In genomic region chr12:113477842-113478215, GRCh38 we compare ENCODE assay signal across 24 cellular contexts. TPM values are rescaled to one million over a fixed set of nuclear protein-coding genes. Genes with fewer than 3 reads are reported as not detected.
A peak's percentile ranks its signal among the peaks of the same experiment; 100 is the strongest.
DNase-seq lines count a peak whose midpoint lies in the region; ATAC-seq and TF ChIP-seq lines count a peak whose summit lies in the region.
"Had no signal": no experiment of that assay in that cellular context is flagged by ENCODE, and none has a peak within 500 bp of the region (broad histone marks: within the 10 kb centered on the region; RNA-seq: fewer than 3 reads in every experiment).

No MANE protein-coding gene starts in this region.

- H3K4me2 ChIP-seq in GM23338 (peak overlapping the region; percentile 89), mammary epithelial cell (ENCODE audit: insufficient read depth, low read depth, low read length) (no peak overlapping the region)

- CTCF ChIA-PET in Panc1 (lab: Charles Lee) (no interaction called here), mammary epithelial cell (lab: Charles Lee; ENCODE audit: low non-redundant PET) (no interaction called here), RWPE1 (lab: Yijun Ruan, JAX) (no interaction called here)

- H3K27ac Mint-ChIP-seq in GM23338, result no peak overlapping the region
- H3K27ac Mint-ChIP-seq: CD4-positive, CD25-positive, alpha-beta regulatory T cell; HFFc6 had no signal

- H3K27me3 Mint-ChIP-seq in GM23338 (ENCODE audit: insufficient read depth, low read depth, poor library complexity), result peaks cover 88% of the 10 kb centered on the region

- H3K4me3 Mint-ChIP-seq in GM23338, result peak overlapping the region; percentile 64
- H3K4me3 Mint-ChIP-seq: CD4-positive, CD25-positive, alpha-beta regulatory T cell; HFFc6 had no signal

- peaks cover 46% of the 10 kb centered on the region for H3F3A ChIP-seq in GM23338 (replicated peaks; ENCODE audit: low read depth)

- BruUV-seq in Panc1 (replicated peaks; lab: Mats Ljungman, UMichigan) (no TSS peak), mammary epithelial cell (replicated peaks; lab: Mats Ljungman, UMichigan) (no TSS peak)

- H3K27ac ChIP-seq in GM23338 (ENCODE audit: low read depth), result no peak overlapping the region
- no peak overlapping the region for H3K27ac ChIP-seq in Panc1 (ENCODE audit: low read length)
- no peak overlapping the region for H3K27ac ChIP-seq in mammary epithelial cell (ENCODE audit: insufficient read depth, low read depth, low read length)
- H3K27ac ChIP-seq in RWPE1, result no peak overlapping the region
- H3K27ac ChIP-seq: HL-60 had no signal

- in situ Hi-C loops in Panc1 (cut with HindIII; ENCODE audit: low pct_unique_long_range_greater_than_20kb, low sequenced_read_pairs) (no loop called here), mammary epithelial cell (cut with MboI; ENCODE audit: low sequenced_read_pairs in 2 of 2) (no loop called here)

- H3K9me3 Mint-ChIP-seq in GM23338, result peaks cover 2% of the 10 kb centered on the region; the same call in 2 of the 3 replicates

- H3K4me3 ChIP-seq in GM23338, result peak overlapping the region; percentile 58
- no peak overlapping the region for H3K4me3 ChIP-seq in Panc1 (ENCODE audit: low read depth in 2 of 2, low read length in 2 of 2)
- peak overlapping the region; percentile 49; the same call in 1 of the 2 replicates for H3K4me3 ChIP-seq in iPS-18c (ENCODE audit: insufficient read depth, low read depth, low read length)
- no peak overlapping the region for H3K4me3 ChIP-seq in mammary epithelial cell (replicated peaks in 1 of 3; ENCODE audit: insufficient read depth in 1 of 3, low read depth in 2 of 3, low read length in 3 of 3)

- H3K27me3 ChIP-seq in GM23338 (ENCODE audit: insufficient read depth), result peaks cover 95% of the 10 kb centered on the region
- H3K27me3 ChIP-seq in Panc1 (ENCODE audit: control insufficient read depth, insufficient read depth, low read length), result peaks cover 45% of the 10 kb centered on the region
- H3K27me3 ChIP-seq in mammary epithelial cell (ENCODE audit: insufficient read depth, low read length), result peaks cover 76% of the 10 kb centered on the region

- H4K20me1 ChIP-seq in GM23338 (replicated peaks; ENCODE audit: insufficient read depth) (peaks cover 15% of the 10 kb centered on the region), mammary epithelial cell (ENCODE audit: insufficient read depth, low read length) (no peaks in the 10 kb centered on the region)

- WGBS in mammary epithelial cell (ENCODE audit: low coverage, missing lambda C conversion rate), result 80% methylated on average over 1 of the region's 3 CpGs

- H3K4me1 ChIP-seq in GM23338 (ENCODE audit: insufficient read depth) (peaks cover 67% of the 10 kb centered on the region), Panc1 (ENCODE audit: control insufficient read depth, insufficient read depth, low read length) (peaks cover 4% of the 10 kb centered on the region; the same call in 1 of the 2 replicates), mammary epithelial cell (ENCODE audit: insufficient read depth, low read length) (no peaks in the 10 kb centered on the region)

- no peak; the same call in 2 of the 3 replicates for ATAC-seq in GM23338
- 0 out of 2 replicates have a peak, but pooled peaks have one; percentile 20 for ATAC-seq in Panc1

- POLR2A ChIA-PET in Panc1 (lab: Charles Lee), result no interaction called here
- POLR2A ChIA-PET in RWPE1 (lab: Yijun Ruan, JAX; ENCODE audit: low non-redundant PET), result no interaction called here

- no peaks in the 10 kb centered on the region for H3K9me2 ChIP-seq in GM23338 (ENCODE audit: insufficient read depth)

- intact Hi-C loops in Panc1 (cut with micrococcal nuclease; ENCODE audit: unreplicated experiment), result no loop called here
- intact Hi-C loops in mammary epithelial cell (cut with micrococcal nuclease), result no loop called here

- TF ChIP-seq CTCF in GM10266 (IDR thresholded peaks at IDR 0.05; ENCODE audit: control insufficient read depth, insufficient read depth, low read depth, missing control alignments) (no peak), GM23338 (conservative IDR thresholded peaks at IDR 0.05; ENCODE audit: low read depth in 2 of 2) (no peak), Panc1 (IDR thresholded peaks at IDR 0.05) (no peak), mammary epithelial cell (conservative IDR thresholded peaks at IDR 0.05 in 1 of 2, IDR thresholded peaks at IDR 0.05 in 1 of 2; ENCODE audit: extremely low read depth in 1 of 2, insufficient read depth in 1 of 2, low read depth in 1 of 2, low read length in 2 of 2) (no peak), RWPE1 (conservative IDR thresholded peaks at IDR 0.05; ENCODE audit: low read depth) (no peak)

- dilution Hi-C loops in mammary epithelial cell (cut with HindIII; ENCODE audit: low sequenced_read_pairs), result loop anchor here (5.0 kb wide), 1 partner anchor 64 kb away; no protein-coding TSS in a partner anchor

- no peaks in the 10 kb centered on the region for H3K36me3 Mint-ChIP-seq in GM23338 (ENCODE audit: low read depth)
- H3K36me3 Mint-ChIP-seq: CD4-positive, CD25-positive, alpha-beta regulatory T cell; IgD-negative memory B cell had no signal

- DNase-seq in GM10266 (ENCODE audit: extremely low spot score) (peak; percentile 40), GM23338 (ENCODE audit: low spot score) (no peak), Panc1 (ENCODE audit: low read depth, low spot score) (no peak), mammary epithelial cell (no peak), RWPE1 (ENCODE audit: low spot score) (no peak)
- no peak for DNase-seq in stimulated activated CD4-positive, alpha-beta T cell treated with anti-CD3 and anti-CD28 coated beads, Interleukin-4, amount 100 ng/mL, for 4 hours
- DNase-seq: CD4-positive, CD25-positive, alpha-beta regulatory T cell; DMS79; HFFc6; NCI-H1105 treated with DMSO at 0.1 percent for 48 hours; NCI-H2029 treated with DMSO at 0.1 percent for 48 hours; NCI-H2171; NCI-H345; NCI-H524; NCI-H82; Right ventricle myocardium superior; SW 1271 had no signal

- H3K9me3 ChIP-seq in Panc1 (ENCODE audit: control insufficient read depth, insufficient read depth, low read depth, low read length) (no peaks in the 10 kb centered on the region), iPS-18c (ENCODE audit: control insufficient read depth, insufficient read depth, low read length) (no peaks in the 10 kb centered on the region), mammary epithelial cell (replicated peaks; ENCODE audit: insufficient read depth, low read length) (no peaks in the 10 kb centered on the region)

- no peaks in the 10 kb centered on the region; the same call in 1 of the 2 replicates for H3K36me3 ChIP-seq in GM23338 (ENCODE audit: insufficient read depth)
- no peaks in the 10 kb centered on the region for H3K36me3 ChIP-seq in Panc1 (ENCODE audit: control insufficient read depth, insufficient read depth, low read length)
- H3K36me3 ChIP-seq in mammary epithelial cell (ENCODE audit: insufficient read depth, low read length), result no peaks in the 10 kb centered on the region

- H3K4me1 Mint-ChIP-seq in GM23338, result peaks cover 72% of the 10 kb centered on the region

- H3K9ac ChIP-seq in mammary epithelial cell (ENCODE audit: insufficient read depth, low read length), result no peak overlapping the region

- H3K79me2 ChIP-seq in GM23338 (replicated peaks; ENCODE audit: insufficient read depth), result no peaks in the 10 kb centered on the region
- no peaks in the 10 kb centered on the region for H3K79me2 ChIP-seq in mammary epithelial cell (ENCODE audit: insufficient read depth, low read length)

- H2AFZ ChIP-seq in GM23338 (no peak overlapping the region), mammary epithelial cell (ENCODE audit: low read depth, low read length) (no peak overlapping the region)

TF ChIP-seq in GM23338, 12 proteins besides CTCF, POLR2A, EP300 and RAD21:
- TF ChIP-seq STAT1 (IDR thresholded peaks at IDR 0.05; ENCODE audit: unreplicated experiment) (no peak), CREB1 (CRISPR knock-in tag; IDR thresholded peaks at IDR 0.05; ENCODE audit: low read depth) (no peak)

RNA-seq across cellular contexts. Expression of gene LHX5, which starts 6.2 kb away (rescaled TPM):
- total RNA-seq in GM23338 (2014; rRNA removed; shearing (Covaris generic)), result not detected in 2 replicates
- polyA plus RNA-seq in GM23338 (2016; fragmentation: Nextera tagmentation; extraction: Ambion mirVana) (0.16 and 0.18 TPM in 2 replicates), mammary epithelial cell (0.17 TPM)
- total RNA-seq in Panc1 (2021; ENCODE audit: unreplicated experiment) (not detected), mammary epithelial cell (under 1 TPM; 0.49 to 0.67 TPM)
- polyA plus RNA-seq in Panc1 (2012; ENCODE audit: insufficient read length), result not detected
- polyA minus RNA-seq in mammary epithelial cell, result not detected
- total RNA-seq: A673; CD4-positive, CD25-positive, alpha-beta regulatory T cell; HFFc6; HT-29; OCI-LY7; Right ventricle myocardium superior had no signal
- polyA plus RNA-seq: BJ; CD4-positive, CD25-positive, alpha-beta regulatory T cell; IgD-negative memory B cell had no signal

RNA-seq across cellular contexts. Expression of gene SDSL, which starts 55.6 kb away (rescaled TPM):
- not detected in 2 replicates for total RNA-seq in GM23338 (2014; rRNA removed; shearing (Covaris generic))
- 0.45 TPM in 1 of 2 replicates, not detected in the other for polyA plus RNA-seq in GM23338 (2016; fragmentation: Nextera tagmentation; extraction: Ambion mirVana)
- total RNA-seq in Panc1 (2021; ENCODE audit: unreplicated experiment), result 5.8 TPM
- polyA plus RNA-seq in Panc1 (2012; ENCODE audit: insufficient read length), result 17.2 TPM
- total RNA-seq in mammary epithelial cell, result 10 to 100 TPM in 1 of 2 donors, 1 to 10 TPM in 1; 5.7 to 10.8 TPM
- 6.1 TPM for polyA plus RNA-seq in mammary epithelial cell
- polyA minus RNA-seq in mammary epithelial cell, result 4.7 TPM
- total RNA-seq: CD4-positive, CD25-positive, alpha-beta regulatory T cell; OCI-LY7 had no signal

Comparison
In these comparisons a context has a peak if more than half of its experiments do, and no peak if none do; other contexts are left out.
1. H3K4me3 ChIP-seq: peak in GM23338 (single experiment) and iPS-18c (single experiment); none in Panc1 (0 of 2) and mammary epithelial cell (0 of 3).